In genomic region chr1:20047058-20047457, GRCh38 we compare ENCODE assay signal across 26 cellular contexts. TPM values are rescaled to one million over a fixed set of nuclear protein-coding genes. Genes with fewer than 3 reads are reported as not detected.
DNase-seq lines count a peak whose midpoint lies in the region; ATAC-seq, FAIRE-seq and TF ChIP-seq lines count a peak whose summit lies in the region.
"Had no signal": no experiment of that assay in that cellular context is flagged by ENCODE, and none has a peak within 500 bp of the region (broad histone marks: within the 10 kb centered on the region; RNA-seq: fewer than 3 reads in every experiment).

No MANE protein-coding gene starts in this region.

- peaks cover 19% of the 10 kb centered on the region for H3K9me3 ChIP-seq in SJCRH30 (replicated peaks)
- H3K9me3 ChIP-seq: SJSA1 had no signal

- H3K27me3 Mint-ChIP-seq in activated CD8-positive, alpha-beta T cell treated with anti-CD3 and anti-CD28 coated beads for 36 hours: peaks cover 4% of the 10 kb centered on the region
- peaks cover 10% of the 10 kb centered on the region for H3K27me3 Mint-ChIP-seq in activated CD8-positive, alpha-beta T cell treated with anti-CD3 and anti-CD28 coated beads, Interleukin-2, amount 10 ng/mL, durations not matched to agents 7 days and 5 days (ENCODE audit: low read depth)

- intact Hi-C loops in activated CD8-positive, alpha-beta T cell treated with anti-CD3 and anti-CD28 coated beads for 36 hours (cut with micrococcal nuclease): no loop called here

- no peaks in the 10 kb centered on the region for H3K27me3 ChIP-seq in bronchial epithelial cell (ENCODE audit: control insufficient read depth, insufficient read depth, low read length)
- no peaks in the 10 kb centered on the region for H3K27me3 ChIP-seq in SJCRH30
- H3K27me3 ChIP-seq: SJSA1 had no signal

- peak; percentile 13 for ATAC-seq in activated CD8-positive, alpha-beta T cell treated with anti-CD3 and anti-CD28 coated beads for 36 hours
- ATAC-seq in activated CD8-positive, alpha-beta T cell treated with anti-CD3 and anti-CD28 coated beads, Interleukin-2, amount 10 ng/mL, durations not matched to agents 7 days and 5 days: no peak

- no peak overlapping the region for H3K27ac Mint-ChIP-seq in activated CD8-positive, alpha-beta T cell treated with anti-CD3 and anti-CD28 coated beads for 36 hours
- no peak overlapping the region for H3K27ac Mint-ChIP-seq in activated CD8-positive, alpha-beta T cell treated with anti-CD3 and anti-CD28 coated beads, Interleukin-2, amount 10 ng/mL, durations not matched to agents 7 days and 5 days
- H3K27ac Mint-ChIP-seq: CD14-positive monocyte, H9 had no signal

- peaks cover 15% of the 10 kb centered on the region for H3K9me3 Mint-ChIP-seq in activated CD8-positive, alpha-beta T cell treated with anti-CD3 and anti-CD28 coated beads for 36 hours
- peaks cover 20% of the 10 kb centered on the region for H3K9me3 Mint-ChIP-seq in activated CD8-positive, alpha-beta T cell treated with anti-CD3 and anti-CD28 coated beads, Interleukin-2, amount 10 ng/mL, durations not matched to agents 7 days and 5 days (ENCODE audit: insufficient read depth)

- H3K36me3 ChIP-seq in bronchial epithelial cell (ENCODE audit: control insufficient read depth, insufficient read depth, low read length) (no peaks in the 10 kb centered on the region), SJCRH30 (no peaks in the 10 kb centered on the region)
- H3K36me3 ChIP-seq: SJSA1 had no signal

- peak; percentile 83 for FAIRE-seq in bronchial epithelial cell (lab: Jason Lieb, UNC)
- FAIRE-seq: G401.6 had no signal

- TF ChIP-seq CTCF in activated CD8-positive, alpha-beta T cell treated with anti-CD3 and anti-CD28 coated beads for 36 hours (IDR thresholded peaks at IDR 0.05): no peak
- TF ChIP-seq CTCF in bronchial epithelial cell (IDR thresholded peaks at IDR 0.05; ENCODE audit: insufficient read depth, low read length, severe bottlenecking): no peak

- no peak for DNase-seq in activated CD8-positive, alpha-beta T cell treated with anti-CD3 and anti-CD28 coated beads for 36 hours
- no peak for DNase-seq in activated CD8-positive, alpha-beta T cell treated with anti-CD3 and anti-CD28 coated beads, Interleukin-2, amount 10 ng/mL, durations not matched to agents 7 days and 5 days
- peak; percentile 52 for DNase-seq in CD1c-positive myeloid dendritic cell (ENCODE audit: extremely low spot score)
- peak; percentile 5 for DNase-seq in NOMO-1 treated with dmso at 0.1 percent for 144 hours (lab: John Stamatoyannopoulos, UW; ENCODE audit: unreplicated experiment)
- no peak for DNase-seq in bronchial epithelial cell (ENCODE audit: low read depth)
- no peak for DNase-seq in NCI-H82 (lab: John Stamatoyannopoulos, UW)
- DNase-seq in stimulated activated CD4-positive, alpha-beta T cell treated with anti-CD3 and anti-CD28 coated beads, Interleukin-15, amount 100 ng/mL, for 24 hours: no peak
- no peak for DNase-seq in SJCRH30
- DNase-seq: Caco-2; H9; NCI-H1092 treated with DMSO at 0.1 percent for 48 hours; NCI-H146; NCI-H2081; NCI-H2171 treated with DMSO at 0.1 percent for 48 hours; NCI-H446; NCI-H69; NK-92 treated with Interleukin-12 subunit alpha and Interleukin-12 subunit beta, amount 100 ng/mL, for 24 hours; PC-9 had no signal

- POLR2A ChIA-PET in activated CD8-positive, alpha-beta T cell treated with anti-CD3 and anti-CD28 coated beads for 36 hours (lab: Charles Lee): no interaction called here
- POLR2A ChIA-PET in activated CD8-positive, alpha-beta T cell treated with anti-CD3 and anti-CD28 coated beads, Interleukin-2, amount 10 ng/mL, durations not matched to agents 7 days and 5 days (lab: Charles Lee): no interaction called here

- no peak overlapping the region for H3K27ac ChIP-seq in SJCRH30
- H3K27ac ChIP-seq: 22Rv1, HL-60, KMS-11, PC-9, RWPE1, SJSA1 had no signal

- H3K36me3 Mint-ChIP-seq in activated CD8-positive, alpha-beta T cell treated with anti-CD3 and anti-CD28 coated beads for 36 hours (ENCODE audit: low read depth): peaks cover 7% of the 10 kb centered on the region
- peaks cover 6% of the 10 kb centered on the region for H3K36me3 Mint-ChIP-seq in activated CD8-positive, alpha-beta T cell treated with anti-CD3 and anti-CD28 coated beads, Interleukin-2, amount 10 ng/mL, durations not matched to agents 7 days and 5 days (ENCODE audit: low read depth)
- H3K36me3 Mint-ChIP-seq: CD14-positive monocyte had no signal

- H3K4me1 Mint-ChIP-seq in activated CD8-positive, alpha-beta T cell treated with anti-CD3 and anti-CD28 coated beads for 36 hours (ENCODE audit: low read depth): peaks cover 3% of the 10 kb centered on the region
- no peaks in the 10 kb centered on the region for H3K4me1 Mint-ChIP-seq in activated CD8-positive, alpha-beta T cell treated with anti-CD3 and anti-CD28 coated beads, Interleukin-2, amount 10 ng/mL, durations not matched to agents 7 days and 5 days (ENCODE audit: low read depth)
- H3K4me1 Mint-ChIP-seq: CD14-positive monocyte had no signal

- H3K4me3 ChIP-seq in bronchial epithelial cell (ENCODE audit: low read depth, low read length) (no peak overlapping the region), SJCRH30 (no peak overlapping the region)
- H3K4me3 ChIP-seq: PC-9, SJSA1 had no signal

- no peak overlapping the region for H3K4me3 Mint-ChIP-seq in activated CD8-positive, alpha-beta T cell treated with anti-CD3 and anti-CD28 coated beads for 36 hours
- H3K4me3 Mint-ChIP-seq in activated CD8-positive, alpha-beta T cell treated with anti-CD3 and anti-CD28 coated beads, Interleukin-2, amount 10 ng/mL, durations not matched to agents 7 days and 5 days: no peak overlapping the region
- H3K4me3 Mint-ChIP-seq: CD14-positive monocyte, H9 had no signal

- CTCF ChIA-PET in activated CD8-positive, alpha-beta T cell treated with anti-CD3 and anti-CD28 coated beads for 36 hours (lab: Charles Lee): interaction anchor here (1.7 kb wide), 1 partner anchor 105 kb away, joined by 3 read pairs; no protein-coding TSS in a partner anchor
- CTCF ChIA-PET in activated CD8-positive, alpha-beta T cell treated with anti-CD3 and anti-CD28 coated beads, Interleukin-2, amount 10 ng/mL, durations not matched to agents 7 days and 5 days (lab: Charles Lee): no interaction called here

- no peaks in the 10 kb centered on the region for H3K4me1 ChIP-seq in SJCRH30
- H3K4me1 ChIP-seq: Caco-2, SJSA1 had no signal

RNA-seq across cellular contexts. Expression of gene PLA2G5, which starts 22.9 kb away (rescaled TPM):
- not detected for total RNA-seq in activated CD8-positive, alpha-beta T cell treated with anti-CD3 and anti-CD28 coated beads for 36 hours
- not detected for total RNA-seq in activated CD8-positive, alpha-beta T cell treated with anti-CD3 and anti-CD28 coated beads, Interleukin-2, amount 10 ng/mL, durations not matched to agents 7 days and 5 days
- not detected in 2 replicates for total RNA-seq in bronchial epithelial cell
- 0.46 and 0.51 TPM in 2 replicates for total RNA-seq in SJCRH30 (2014; rRNA removed; shearing (Covaris generic))
- total RNA-seq: Caco-2, H9, HT1080, PC-9, SJSA1 had no signal

Comparison
In these comparisons a context has a peak if more than half of its experiments do, and no peak if none do; other contexts are left out.
1. DNase-seq: peak in CD1c-positive myeloid dendritic cell (single experiment) and NOMO-1 treated with dmso at 0.1 percent for 144 hours (single experiment); none in activated CD8-positive, alpha-beta T cell treated with anti-CD3 and anti-CD28 coated beads for 36 hours (single experiment), activated CD8-positive, alpha-beta T cell treated with anti-CD3 and anti-CD28 coated beads, Interleukin-2, amount 10 ng/mL, durations not matched to agents 7 days and 5 days (single experiment), bronchial epithelial cell (single experiment), NCI-H82 (single experiment), stimulated activated CD4-positive, alpha-beta T cell treated with anti-CD3 and anti-CD28 coated beads, Interleukin-15, amount 100 ng/mL, for 24 hours (single experiment) and SJCRH30 (0 of 2).